In genomic region chr7:46630031-46630430, GRCh38 we compare ENCODE assay signal across 19 cellular contexts.
DNase-seq lines count a peak whose midpoint lies in the region; ATAC-seq, FAIRE-seq and TF ChIP-seq lines count a peak whose summit lies in the region.
"Had no signal": no experiment of that assay in that cellular context is flagged by ENCODE, and none has a peak within 500 bp of the region (broad histone marks: within the 10 kb centered on the region; RNA-seq: fewer than 3 reads in every experiment).

No MANE protein-coding gene starts in this region.

- H3K4me1 Mint-ChIP-seq in HFFc6 (ENCODE audit: low read depth) (peaks cover 31% of the 10 kb centered on the region), astrocyte (ENCODE audit: low read depth, unreplicated experiment) (peaks cover 44% of the 10 kb centered on the region), glutamatergic neuron (ENCODE audit: low read depth, unreplicated experiment) (peaks cover 9% of the 10 kb centered on the region)

- H3K27ac ChIP-seq in astrocyte (ENCODE audit: low read depth, low read length) = no peak overlapping the region

- H3K27ac Mint-ChIP-seq in HFFc6 (peak overlapping the region; percentile 53), astrocyte (ENCODE audit: unreplicated experiment) (peak overlapping the region; percentile 88), glutamatergic neuron (ENCODE audit: unreplicated experiment) (peak overlapping the region; percentile 5)
- H3K27ac Mint-ChIP-seq: CD4-positive, alpha-beta T cell had no signal

- H3K27me3 ChIP-seq in astrocyte (ENCODE audit: insufficient read depth, low read length) = no peaks in the 10 kb centered on the region
- H3K27me3 ChIP-seq: sigmoid colon had no signal

- DNase-seq in HFFc6 (peak; percentile 65), astrocyte (ENCODE audit: low read depth) (peak; percentile 71), glutamatergic neuron (peak; percentile 18), AG08396 (ENCODE audit: low spot score) (no peak), GM03348 (ENCODE audit: low spot score) (no peak)
- DNase-seq: activated CD4-positive, CD25-positive, alpha-beta regulatory T cell treated with anti-CD3 and anti-CD28 coated beads, Interleukin-2, amount 50 U/mL, for 72 hours; activated CD8-positive, alpha-beta memory T cell treated with anti-CD3 and anti-CD28 coated beads, Interleukin-2, amount 50 U/mL, for 4 hours; CD4-positive, alpha-beta T cell; GOT3; hippocampal formation; left colon; NCI-H345; nucleus accumbens; sigmoid colon; stimulated activated CD4-positive, alpha-beta T cell treated with anti-CD3 and anti-CD28 coated beads, Interleukin-4, amount 100 ng/mL, for 4 hours had no signal

- H3K4me3 Mint-ChIP-seq in HFFc6 (no peak overlapping the region), astrocyte (ENCODE audit: unreplicated experiment) (no peak overlapping the region), glutamatergic neuron (ENCODE audit: unreplicated experiment) (no peak overlapping the region)
- H3K4me3 Mint-ChIP-seq: brain; CD4-positive, alpha-beta T cell had no signal

- no peaks in the 10 kb centered on the region for H3K9me3 ChIP-seq in astrocyte (ENCODE audit: insufficient read depth, low read depth, low read length)
- H3K9me3 ChIP-seq: sigmoid colon had no signal

- H3K9ac ChIP-seq in astrocyte (ENCODE audit: low read length) = no peak overlapping the region

- H3K27me3 Mint-ChIP-seq in HFFc6 (ENCODE audit: insufficient read depth) (no peaks in the 10 kb centered on the region; the same call in 1 of the 2 replicates), astrocyte (ENCODE audit: low read depth, unreplicated experiment) (no peaks in the 10 kb centered on the region), glutamatergic neuron (ENCODE audit: unreplicated experiment) (no peaks in the 10 kb centered on the region)
- H3K27me3 Mint-ChIP-seq: brain; CD4-positive, alpha-beta T cell had no signal

- no peaks in the 10 kb centered on the region for H3K4me1 ChIP-seq in astrocyte (ENCODE audit: insufficient read depth, low read length)

- H2AFZ ChIP-seq in astrocyte (ENCODE audit: low read depth, low read length) = peak overlapping the region; percentile 19

- no peak for FAIRE-seq in astrocyte (lab: Jason Lieb, UNC)
- FAIRE-seq: G401.6 had no signal

- H3K9me3 Mint-ChIP-seq in HFFc6 = no peaks in the 10 kb centered on the region
- no peaks in the 10 kb centered on the region for H3K9me3 Mint-ChIP-seq in astrocyte (ENCODE audit: unreplicated experiment)
- H3K9me3 Mint-ChIP-seq in glutamatergic neuron (ENCODE audit: unreplicated experiment) = peaks cover 3% of the 10 kb centered on the region
- H3K9me3 Mint-ChIP-seq: CD4-positive, alpha-beta T cell had no signal

- H3K4me2 ChIP-seq in astrocyte (ENCODE audit: low read length) = no peak overlapping the region

- H3K4me3 ChIP-seq in astrocyte (ENCODE audit: insufficient read depth, low read depth, low read length) = no peak overlapping the region
- H3K4me3 ChIP-seq: sigmoid colon had no signal

- H3K79me2 ChIP-seq in astrocyte (ENCODE audit: insufficient read depth, low read length) = no peaks in the 10 kb centered on the region

- no peaks in the 10 kb centered on the region for H3K36me3 ChIP-seq in astrocyte (ENCODE audit: insufficient read depth, low read length)
- H3K36me3 ChIP-seq: sigmoid colon had no signal

- ATAC-seq in HG03280 (IDR thresholded peaks at IDR 0.05; ENCODE audit: unreplicated experiment) = no peak
- no peak for ATAC-seq in HG02588 (IDR thresholded peaks at IDR 0.05; ENCODE audit: unreplicated experiment)
- ATAC-seq: left colon had no signal

- TF ChIP-seq CTCF in HFFc6 (IDR thresholded peaks at IDR 0.05) (no peak), astrocyte (IDR thresholded peaks at IDR 0.05; ENCODE audit: insufficient read depth, low read depth, low read length) (no peak), glutamatergic neuron (IDR thresholded peaks at IDR 0.05; ENCODE audit: partially characterized antibody, unreplicated experiment) (no peak)

- H3K36me3 Mint-ChIP-seq in HFFc6 (ENCODE audit: low read depth) (no peaks in the 10 kb centered on the region), astrocyte (ENCODE audit: low read depth, unreplicated experiment) (no peaks in the 10 kb centered on the region), glutamatergic neuron (ENCODE audit: unreplicated experiment) (no peaks in the 10 kb centered on the region)
- H3K36me3 Mint-ChIP-seq: brain had no signal

- no peaks in the 10 kb centered on the region for H4K20me1 ChIP-seq in astrocyte (ENCODE audit: insufficient read depth, low read length)

Comparison
In these comparisons a context has a peak if more than half of its experiments do, and no peak if none do; other contexts are left out.
1. DNase-seq: peak in HFFc6 (single experiment), astrocyte (single experiment) and glutamatergic neuron (single experiment); none in AG08396 (single experiment) and GM03348 (single experiment).
2. H3K27ac Mint-ChIP-seq: peak in every context shown above with its lines; median percentile 88 in astrocyte; 53 in HFFc6; 5 in glutamatergic neuron.